Comparison of ENCODE assay signal across 1 cellular context in the genomic region with DNA sequence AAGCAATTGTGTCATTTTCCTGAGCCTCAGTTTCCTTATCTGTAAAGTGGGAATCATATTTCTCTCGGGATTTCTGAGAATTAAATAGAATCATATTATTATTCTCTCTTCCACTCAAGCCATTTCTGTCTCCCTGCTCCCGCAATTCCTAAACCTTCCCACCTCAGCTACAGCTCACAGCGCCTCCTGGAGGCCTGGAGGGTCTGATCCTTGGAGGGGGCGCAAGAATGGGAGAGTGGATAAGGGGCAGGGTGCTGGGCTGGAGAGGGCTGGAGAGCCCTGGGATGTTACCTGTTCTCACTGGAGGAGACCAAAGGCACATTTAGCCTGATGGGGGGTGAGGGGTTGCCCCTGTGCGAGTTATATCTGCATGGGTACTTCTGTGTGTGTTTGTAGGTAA.
TF ChIP-seq lines count a peak whose summit lies in the region.

No MANE protein-coding gene starts in this region.

TF ChIP-seq in HCT116, 20 proteins besides CTCF, POLR2A, EP300 and RAD21 (continued from another document):
- TF ChIP-seq, protein P1, sequence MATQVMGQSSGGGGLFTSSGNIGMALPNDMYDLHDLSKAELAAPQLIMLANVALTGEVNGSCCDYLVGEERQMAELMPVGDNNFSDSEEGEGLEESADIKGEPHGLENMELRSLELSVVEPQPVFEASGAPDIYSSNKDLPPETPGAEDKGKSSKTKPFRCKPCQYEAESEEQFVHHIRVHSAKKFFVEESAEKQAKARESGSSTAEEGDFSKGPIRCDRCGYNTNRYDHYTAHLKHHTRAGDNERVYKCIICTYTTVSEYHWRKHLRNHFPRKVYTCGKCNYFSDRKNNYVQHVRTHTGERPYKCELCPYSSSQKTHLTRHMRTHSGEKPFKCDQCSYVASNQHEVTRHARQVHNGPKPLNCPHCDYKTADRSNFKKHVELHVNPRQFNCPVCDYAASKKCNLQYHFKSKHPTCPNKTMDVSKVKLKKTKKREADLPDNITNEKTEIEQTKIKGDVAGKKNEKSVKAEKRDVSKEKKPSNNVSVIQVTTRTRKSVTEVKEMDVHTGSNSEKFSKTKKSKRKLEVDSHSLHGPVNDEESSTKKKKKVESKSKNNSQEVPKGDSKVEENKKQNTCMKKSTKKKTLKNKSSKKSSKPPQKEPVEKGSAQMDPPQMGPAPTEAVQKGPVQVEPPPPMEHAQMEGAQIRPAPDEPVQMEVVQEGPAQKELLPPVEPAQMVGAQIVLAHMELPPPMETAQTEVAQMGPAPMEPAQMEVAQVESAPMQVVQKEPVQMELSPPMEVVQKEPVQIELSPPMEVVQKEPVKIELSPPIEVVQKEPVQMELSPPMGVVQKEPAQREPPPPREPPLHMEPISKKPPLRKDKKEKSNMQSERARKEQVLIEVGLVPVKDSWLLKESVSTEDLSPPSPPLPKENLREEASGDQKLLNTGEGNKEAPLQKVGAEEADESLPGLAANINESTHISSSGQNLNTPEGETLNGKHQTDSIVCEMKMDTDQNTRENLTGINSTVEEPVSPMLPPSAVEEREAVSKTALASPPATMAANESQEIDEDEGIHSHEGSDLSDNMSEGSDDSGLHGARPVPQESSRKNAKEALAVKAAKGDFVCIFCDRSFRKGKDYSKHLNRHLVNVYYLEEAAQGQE (IDR thresholded peaks at IDR 0.05; ENCODE audit: low read depth) = no peak
